ENCODE assay signal across 1 cellular context in genomic region chr22:20494978-20495860, GRCh38.
TF ChIP-seq lines count a peak whose summit lies in the region.

A gene with protein sequence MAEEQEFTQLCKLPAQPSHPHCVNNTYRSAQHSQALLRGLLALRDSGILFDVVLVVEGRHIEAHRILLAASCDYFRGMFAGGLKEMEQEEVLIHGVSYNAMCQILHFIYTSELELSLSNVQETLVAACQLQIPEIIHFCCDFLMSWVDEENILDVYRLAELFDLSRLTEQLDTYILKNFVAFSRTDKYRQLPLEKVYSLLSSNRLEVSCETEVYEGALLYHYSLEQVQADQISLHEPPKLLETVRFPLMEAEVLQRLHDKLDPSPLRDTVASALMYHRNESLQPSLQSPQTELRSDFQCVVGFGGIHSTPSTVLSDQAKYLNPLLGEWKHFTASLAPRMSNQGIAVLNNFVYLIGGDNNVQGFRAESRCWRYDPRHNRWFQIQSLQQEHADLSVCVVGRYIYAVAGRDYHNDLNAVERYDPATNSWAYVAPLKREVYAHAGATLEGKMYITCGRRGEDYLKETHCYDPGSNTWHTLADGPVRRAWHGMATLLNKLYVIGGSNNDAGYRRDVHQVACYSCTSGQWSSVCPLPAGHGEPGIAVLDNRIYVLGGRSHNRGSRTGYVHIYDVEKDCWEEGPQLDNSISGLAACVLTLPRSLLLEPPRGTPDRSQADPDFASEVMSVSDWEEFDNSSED (minus strand): TSS chr22:20495795. CDS start chr22:20489211, 6,584 bp downstream.

TF ChIP-seq in HepG2, 621 proteins besides CTCF, POLR2A, EP300 and RAD21 (continued from another document and continues in another):
- TF ChIP-seq AHDC1 (CRISPR knock-in tag; IDR thresholded peaks at IDR 0.05; ENCODE audit: borderline replicate concordance) (peak; percentile 24; the same call in 1 of the 2 replicates), BORCS8-MEF2B (CRISPR knock-in tag; IDR thresholded peaks at IDR 0.05) (0 out of 2 replicates have a peak, but pooled peaks have one; percentile 47), CCDC6 (CRISPR knock-in tag; IDR thresholded peaks at IDR 0.05) (peak; percentile 33; the same call in 1 of the 2 replicates), TAF1 (CRISPR knock-in tag; IDR thresholded peaks at IDR 0.05) (peak; percentile 18; the same call in 1 of the 2 replicates), ZNF772 (CRISPR knock-in tag; IDR thresholded peaks at IDR 0.05) (0 out of 2 replicates have a peak, but pooled peaks have one; percentile 35), POLR2G (IDR thresholded peaks at IDR 0.05; ENCODE audit: low read depth, low read length) (peak; percentile 15; the same call in 1 of the 2 replicates), HNRNPL (IDR thresholded peaks at IDR 0.05; ENCODE audit: low read depth, low read length) (0 out of 2 replicates have a peak, but pooled peaks have one; percentile 59), ZNF331 (CRISPR knock-in tag; IDR thresholded peaks at IDR 0.05) (no peak; the same call in 1 of the 2 replicates), SIN3B (IDR thresholded peaks at IDR 0.05; ENCODE audit: low read length) (no peak), KDM6A (CRISPR knock-in tag; IDR thresholded peaks at IDR 0.05; ENCODE audit: low read depth) (no peak), ZNF558 (CRISPR knock-in tag; IDR thresholded peaks at IDR 0.05; ENCODE audit: borderline replicate concordance) (peak; percentile 45; the same call in 1 of the 2 replicates), THYN1 (CRISPR knock-in tag; IDR thresholded peaks at IDR 0.05; ENCODE audit: borderline replicate concordance, low read depth) (no peak), ISX (CRISPR knock-in tag; conservative IDR thresholded peaks at IDR 0.05) (0 out of 2 replicates have a peak, but pooled peaks have one; percentile 29), ARHGAP35 (CRISPR knock-in tag; IDR thresholded peaks at IDR 0.05; ENCODE audit: borderline replicate concordance) (no peak), NCOR1 (IDR thresholded peaks at IDR 0.05; ENCODE audit: borderline replicate concordance, low read length) (no peak), MEIS1 (CRISPR knock-in tag; IDR thresholded peaks at IDR 0.05; ENCODE audit: borderline replicate concordance) (no peak; the same call in 1 of the 2 replicates), GPN1 (CRISPR knock-in tag; IDR thresholded peaks at IDR 0.05; ENCODE audit: borderline replicate concordance) (no peak), TBX2 (CRISPR knock-in tag; IDR thresholded peaks at IDR 0.05; ENCODE audit: borderline replicate concordance) (peak; percentile 28; the same call in 1 of the 2 replicates), CENPT (CRISPR knock-in tag; IDR thresholded peaks at IDR 0.05; ENCODE audit: low read depth) (0 out of 2 replicates have a peak, but pooled peaks have one; percentile 32), TMF1 (CRISPR knock-in tag; IDR thresholded peaks at IDR 0.05; ENCODE audit: low read depth) (0 out of 2 replicates have a peak, but pooled peaks have one; percentile 37), ZFX (CRISPR knock-in tag; IDR thresholded peaks at IDR 0.05; ENCODE audit: low read depth) (peak; percentile 75), ZNF777 (CRISPR knock-in tag; IDR thresholded peaks at IDR 0.05) (peak; percentile 0; the same call in 1 of the 2 replicates), BATF2 (CRISPR knock-in tag; IDR thresholded peaks at IDR 0.05) (no peak), ZNF841 (CRISPR knock-in tag; IDR thresholded peaks at IDR 0.05; ENCODE audit: borderline replicate concordance) (peak; percentile 63; the same call in 1 of the 2 replicates), EEA1 (CRISPR knock-in tag; IDR thresholded peaks at IDR 0.05; ENCODE audit: borderline replicate concordance) (peak; percentile 21; the same call in 1 of the 2 replicates), TFDP2 (CRISPR knock-in tag; IDR thresholded peaks at IDR 0.05) (peak; percentile 66), KDM3A (CRISPR knock-in tag; IDR thresholded peaks at IDR 0.05; ENCODE audit: low read depth) (no peak), BCL3 (CRISPR knock-in tag; IDR thresholded peaks at IDR 0.05) (peak; percentile 23; the same call in 1 of the 2 replicates), MXD4 (CRISPR knock-in tag; IDR thresholded peaks at IDR 0.05) (0 out of 2 replicates have a peak, but pooled peaks have one; percentile 23), HES4 (CRISPR knock-in tag; IDR thresholded peaks at IDR 0.05; ENCODE audit: borderline replicate concordance) (peak; percentile 29; the same call in 1 of the 2 replicates), RBM22 (optimal IDR thresholded peaks at IDR 0.05; ENCODE audit: low read length) (no peak), GFI1 (CRISPR knock-in tag; IDR thresholded peaks at IDR 0.05; ENCODE audit: borderline replicate concordance) (peak; percentile 8; the same call in 1 of the 2 replicates), ZFP82 (CRISPR knock-in tag; IDR thresholded peaks at IDR 0.05; ENCODE audit: borderline replicate concordance) (peak; percentile 88; the same call in 1 of the 2 replicates), MIER2 (CRISPR knock-in tag; IDR thresholded peaks at IDR 0.05) (no peak), CHCHD3 (CRISPR knock-in tag; IDR thresholded peaks at IDR 0.05) (0 out of 2 replicates have a peak, but pooled peaks have one; percentile 10), ZNF761 (CRISPR knock-in tag; conservative IDR thresholded peaks at IDR 0.05) (0 out of 2 replicates have a peak, but pooled peaks have one; percentile 43)
- TF ChIP-seq, protein P1, sequence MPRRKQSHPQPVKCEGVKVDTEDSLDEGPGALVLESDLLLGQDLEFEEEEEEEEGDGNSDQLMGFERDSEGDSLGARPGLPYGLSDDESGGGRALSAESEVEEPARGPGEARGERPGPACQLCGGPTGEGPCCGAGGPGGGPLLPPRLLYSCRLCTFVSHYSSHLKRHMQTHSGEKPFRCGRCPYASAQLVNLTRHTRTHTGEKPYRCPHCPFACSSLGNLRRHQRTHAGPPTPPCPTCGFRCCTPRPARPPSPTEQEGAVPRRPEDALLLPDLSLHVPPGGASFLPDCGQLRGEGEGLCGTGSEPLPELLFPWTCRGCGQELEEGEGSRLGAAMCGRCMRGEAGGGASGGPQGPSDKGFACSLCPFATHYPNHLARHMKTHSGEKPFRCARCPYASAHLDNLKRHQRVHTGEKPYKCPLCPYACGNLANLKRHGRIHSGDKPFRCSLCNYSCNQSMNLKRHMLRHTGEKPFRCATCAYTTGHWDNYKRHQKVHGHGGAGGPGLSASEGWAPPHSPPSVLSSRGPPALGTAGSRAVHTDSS (CRISPR knock-in tag; conservative IDR thresholded peaks at IDR 0.05): no peak
- TF ChIP-seq, protein P2, sequence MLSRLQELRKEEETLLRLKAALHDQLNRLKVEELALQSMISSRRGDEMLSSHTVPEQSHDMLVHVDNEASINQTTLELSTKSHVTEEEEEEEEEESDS (CRISPR knock-in tag; IDR thresholded peaks at IDR 0.05; ENCODE audit: borderline replicate concordance): no peak
- TF ChIP-seq, protein P3, sequence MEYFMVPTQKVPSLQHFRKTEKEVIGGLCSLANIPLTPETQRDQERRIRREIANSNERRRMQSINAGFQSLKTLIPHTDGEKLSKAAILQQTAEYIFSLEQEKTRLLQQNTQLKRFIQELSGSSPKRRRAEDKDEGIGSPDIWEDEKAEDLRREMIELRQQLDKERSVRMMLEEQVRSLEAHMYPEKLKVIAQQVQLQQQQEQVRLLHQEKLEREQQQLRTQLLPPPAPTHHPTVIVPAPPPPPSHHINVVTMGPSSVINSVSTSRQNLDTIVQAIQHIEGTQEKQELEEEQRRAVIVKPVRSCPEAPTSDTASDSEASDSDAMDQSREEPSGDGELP (IDR thresholded peaks at IDR 0.05; ENCODE audit: borderline replicate concordance, low read depth): peak; percentile 58; the same call in 1 of the 2 replicates
- TF ChIP-seq, protein P4, sequence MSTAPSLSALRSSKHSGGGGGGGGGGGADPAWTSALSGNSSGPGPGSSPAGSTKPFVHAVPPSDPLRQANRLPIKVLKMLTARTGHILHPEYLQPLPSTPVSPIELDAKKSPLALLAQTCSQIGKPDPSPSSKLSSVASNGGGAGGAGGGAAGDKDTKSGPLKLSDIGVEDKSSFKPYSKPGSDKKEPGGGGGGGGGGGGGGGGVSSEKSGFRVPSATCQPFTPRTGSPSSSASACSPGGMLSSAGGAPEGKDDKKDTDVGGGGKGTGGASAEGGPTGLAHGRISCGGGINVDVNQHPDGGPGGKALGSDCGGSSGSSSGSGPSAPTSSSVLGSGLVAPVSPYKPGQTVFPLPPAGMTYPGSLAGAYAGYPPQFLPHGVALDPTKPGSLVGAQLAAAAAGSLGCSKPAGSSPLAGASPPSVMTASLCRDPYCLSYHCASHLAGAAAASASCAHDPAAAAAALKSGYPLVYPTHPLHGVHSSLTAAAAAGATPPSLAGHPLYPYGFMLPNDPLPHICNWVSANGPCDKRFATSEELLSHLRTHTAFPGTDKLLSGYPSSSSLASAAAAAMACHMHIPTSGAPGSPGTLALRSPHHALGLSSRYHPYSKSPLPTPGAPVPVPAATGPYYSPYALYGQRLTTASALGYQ (CRISPR knock-in tag; IDR thresholded peaks at IDR 0.05): peak; percentile 44; the same call in 1 of the 2 replicates
- TF ChIP-seq, protein P5, sequence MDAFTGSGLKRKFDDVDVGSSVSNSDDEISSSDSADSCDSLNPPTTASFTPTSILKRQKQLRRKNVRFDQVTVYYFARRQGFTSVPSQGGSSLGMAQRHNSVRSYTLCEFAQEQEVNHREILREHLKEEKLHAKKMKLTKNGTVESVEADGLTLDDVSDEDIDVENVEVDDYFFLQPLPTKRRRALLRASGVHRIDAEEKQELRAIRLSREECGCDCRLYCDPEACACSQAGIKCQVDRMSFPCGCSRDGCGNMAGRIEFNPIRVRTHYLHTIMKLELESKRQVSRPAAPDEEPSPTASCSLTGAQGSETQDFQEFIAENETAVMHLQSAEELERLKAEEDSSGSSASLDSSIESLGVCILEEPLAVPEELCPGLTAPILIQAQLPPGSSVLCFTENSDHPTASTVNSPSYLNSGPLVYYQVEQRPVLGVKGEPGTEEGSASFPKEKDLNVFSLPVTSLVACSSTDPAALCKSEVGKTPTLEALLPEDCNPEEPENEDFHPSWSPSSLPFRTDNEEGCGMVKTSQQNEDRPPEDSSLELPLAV (CRISPR knock-in tag; conservative IDR thresholded peaks at IDR 0.05; ENCODE audit: low read depth): no peak
- TF ChIP-seq, protein P6, sequence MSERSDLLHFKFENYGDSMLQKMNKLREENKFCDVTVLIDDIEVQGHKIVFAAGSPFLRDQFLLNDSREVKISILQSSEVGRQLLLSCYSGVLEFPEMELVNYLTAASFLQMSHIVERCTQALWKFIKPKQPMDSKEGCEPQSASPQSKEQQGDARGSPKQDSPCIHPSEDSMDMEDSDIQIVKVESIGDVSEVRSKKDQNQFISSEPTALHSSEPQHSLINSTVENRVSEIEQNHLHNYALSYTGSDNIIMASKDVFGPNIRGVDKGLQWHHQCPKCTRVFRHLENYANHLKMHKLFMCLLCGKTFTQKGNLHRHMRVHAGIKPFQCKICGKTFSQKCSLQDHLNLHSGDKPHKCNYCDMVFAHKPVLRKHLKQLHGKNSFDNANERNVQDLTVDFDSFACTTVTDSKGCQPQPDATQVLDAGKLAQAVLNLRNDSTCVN (CRISPR knock-in tag; IDR thresholded peaks at IDR 0.05; ENCODE audit: borderline replicate concordance): peak; percentile 17; the same call in 1 of the 2 replicates
